In genomic region chr13:19052931-19053330, GRCh38 we compare ENCODE assay signal across 6 cellular contexts.
"Had no signal": no experiment of that assay in that cellular context is flagged by ENCODE, and none has a peak within 500 bp of the region (broad histone marks: within the 10 kb centered on the region; RNA-seq: fewer than 3 reads in every experiment).

No MANE protein-coding gene starts in this region.

- H3K27ac ChIP-seq: HL-60 had no signal

- H3K27me3 Mint-ChIP-seq: IgD-negative memory B cell had no signal

- H3K27ac Mint-ChIP-seq: IgD-negative memory B cell had no signal

- ATAC-seq: HepG2, K562 had no signal

- H3K4me3 Mint-ChIP-seq: IgD-negative memory B cell had no signal

- H3K4me3 ChIP-seq: K562 had no signal

- H3K36me3 Mint-ChIP-seq: IgD-negative memory B cell had no signal

- H3K4me1 Mint-ChIP-seq: IgD-negative memory B cell had no signal

- DNase-seq: KBM-7, KG1 had no signal
